Comparison of ENCODE assay signal across 16 cellular contexts in genomic region chr1:59666106-59666505, GRCh38.
A peak's percentile ranks its signal among the peaks of the same experiment; 100 is the strongest.
DNase-seq lines count a peak whose midpoint lies in the region; ATAC-seq and TF ChIP-seq lines count a peak whose summit lies in the region.
"Had no signal": no experiment of that assay in that cellular context is flagged by ENCODE, and none has a peak within 500 bp of the region (broad histone marks: within the 10 kb centered on the region; RNA-seq: fewer than 3 reads in every experiment).

No MANE protein-coding gene starts in this region.

- H4K20me1 ChIP-seq in OCI-LY3 (ENCODE audit: insufficient read depth, low read length): no peaks in the 10 kb centered on the region

- H3K27ac ChIP-seq in OCI-LY3 (ENCODE audit: low read length): no peak overlapping the region
- H3K27ac ChIP-seq in foreskin keratinocyte: no peak overlapping the region
- H3K27ac ChIP-seq: parathyroid adenoma, skin epidermis, upper lobe of right lung had no signal

- H2AFZ ChIP-seq in OCI-LY3 (ENCODE audit: low read depth, low read length): no peak overlapping the region
- H2AFZ ChIP-seq: parathyroid adenoma had no signal

- no peaks in the 10 kb centered on the region for H3K79me2 ChIP-seq in OCI-LY3 (ENCODE audit: low read length)
- H3K79me2 ChIP-seq: parathyroid adenoma had no signal

- H3K4me1 Mint-ChIP-seq in HFFc6 (ENCODE audit: low read depth): peaks cover 28% of the 10 kb centered on the region

- H3K27me3 ChIP-seq in OCI-LY3 (ENCODE audit: low read depth, low read length) (no peaks in the 10 kb centered on the region), foreskin keratinocyte (no peaks in the 10 kb centered on the region), MG63 (no peaks in the 10 kb centered on the region)
- H3K27me3 ChIP-seq: upper lobe of right lung had no signal

- H3K4me3 Mint-ChIP-seq in HFFc6: no peak overlapping the region
- H3K4me3 Mint-ChIP-seq: stimulated activated memory B cell treated with anti-CD40 and anti-IgM and Interleukin-4, amounts not matched to agents 10 μg/mL and 1 μg/mL and 100 μg/mL, for 72 hours; T-helper 2 cell treated with Interferon-gamma antibody and Interleukin-4, amounts not matched to agents 5 μg/mL and 100 μg/mL, for 36 hours had no signal

- H3K9me3 ChIP-seq in OCI-LY3 (ENCODE audit: insufficient read depth, low read length) (no peaks in the 10 kb centered on the region), MG63 (no peaks in the 10 kb centered on the region)
- H3K9me3 ChIP-seq: upper lobe of right lung had no signal

- no peak overlapping the region for H3K9ac ChIP-seq in OCI-LY3 (ENCODE audit: low read length)
- H3K9ac ChIP-seq: parathyroid adenoma had no signal

- no peak overlapping the region for H3K4me2 ChIP-seq in OCI-LY3 (ENCODE audit: low read length)

- H3K4me1 ChIP-seq in OCI-LY3 (ENCODE audit: low read length) (peaks cover 11% of the 10 kb centered on the region), foreskin keratinocyte (peaks cover 9% of the 10 kb centered on the region)
- H3K4me1 ChIP-seq: parathyroid adenoma had no signal

- H3K36me3 Mint-ChIP-seq in HFFc6 (ENCODE audit: low read depth): peaks cover 3% of the 10 kb centered on the region

- no peak for DNase-seq in AG09309 (ENCODE audit: low read depth)
- no peak for DNase-seq in HFFc6
- DNase-seq in foreskin keratinocyte: no peak
- DNase-seq in NCI-H1092 treated with DMSO at 0.1 percent for 48 hours (lab: John Stamatoyannopoulos, UW): no peak
- no peak for DNase-seq in islet precursor cell
- no peak for DNase-seq in MG63
- DNase-seq: activated naive CD4-positive, alpha-beta T cell treated with anti-CD3 and anti-CD28 coated beads, Interleukin-2, amount 50 U/mL, for 16 hours; activated T-cell treated with anti-CD3 and anti-CD28 coated beads for 4 hours; upper lobe of right lung had no signal

- no peaks in the 10 kb centered on the region for H3K36me3 ChIP-seq in OCI-LY3 (replicated peaks; ENCODE audit: low read depth, low read length)
- no peaks in the 10 kb centered on the region for H3K36me3 ChIP-seq in MG63
- H3K36me3 ChIP-seq: upper lobe of right lung had no signal

- ATAC-seq in foreskin keratinocyte: no peak
- ATAC-seq in GM18909 (IDR thresholded peaks at IDR 0.05; ENCODE audit: poor library complexity, unreplicated experiment): no peak
- ATAC-seq: Right ventricle myocardium inferior; stimulated activated memory B cell treated with anti-CD40 and anti-IgM and Interleukin-4, amounts not matched to agents 10 μg/mL and 1 μg/mL and 100 μg/mL, for 72 hours; upper lobe of right lung had no signal

- H3K4me3 ChIP-seq in AG09309 (ENCODE audit: control insufficient read depth, low read depth, low read length) (no peak overlapping the region), OCI-LY3 (ENCODE audit: low read length) (no peak overlapping the region), MG63 (no peak overlapping the region)
- H3K4me3 ChIP-seq: skin epidermis, upper lobe of right lung had no signal

- peak; percentile 16 for TF ChIP-seq CTCF in AG09309 (IDR thresholded peaks at IDR 0.05; ENCODE audit: control insufficient read depth, insufficient read depth, low read depth, low read length, missing control alignments)
- TF ChIP-seq CTCF in HFFc6 (IDR thresholded peaks at IDR 0.05): peak; percentile 60
- peak; percentile 26 for TF ChIP-seq CTCF in OCI-LY3 (IDR thresholded peaks at IDR 0.05; ENCODE audit: low read depth, low read length)
- TF ChIP-seq CTCF in foreskin keratinocyte (conservative IDR thresholded peaks at IDR 0.05): peak; percentile 18

- no peaks in the 10 kb centered on the region for H3K27me3 Mint-ChIP-seq in HFFc6 (ENCODE audit: insufficient read depth)
- H3K27me3 Mint-ChIP-seq: stimulated activated memory B cell treated with anti-CD40 and anti-IgM and Interleukin-4, amounts not matched to agents 10 μg/mL and 1 μg/mL and 100 μg/mL, for 72 hours had no signal

- H3K27ac Mint-ChIP-seq in HFFc6: no peak overlapping the region
- H3K27ac Mint-ChIP-seq: stimulated activated memory B cell treated with anti-CD40 and anti-IgM and Interleukin-4, amounts not matched to agents 10 μg/mL and 1 μg/mL and 100 μg/mL, for 72 hours; T-helper 2 cell treated with Interferon-gamma antibody and Interleukin-4, amounts not matched to agents 5 μg/mL and 100 μg/mL, for 36 hours had no signal

- peaks cover 3% of the 10 kb centered on the region for H3K9me3 Mint-ChIP-seq in HFFc6
- H3K9me3 Mint-ChIP-seq: stimulated activated memory B cell treated with anti-CD40 and anti-IgM and Interleukin-4, amounts not matched to agents 10 μg/mL and 1 μg/mL and 100 μg/mL, for 72 hours; T-helper 2 cell treated with Interferon-gamma antibody and Interleukin-4, amounts not matched to agents 5 μg/mL and 100 μg/mL, for 36 hours had no signal
